13 cellular contexts compared by ENCODE assay signal in genomic region chr21:46318464-46318845, GRCh38. TPM values are rescaled to one million over a fixed set of nuclear protein-coding genes. Genes with fewer than 3 reads are reported as not detected.
DNase-seq lines count a peak whose midpoint lies in the region; ATAC-seq and TF ChIP-seq lines count a peak whose summit lies in the region.
"Had no signal": no experiment of that assay in that cellular context is flagged by ENCODE, and none has a peak within 500 bp of the region (broad histone marks: within the 10 kb centered on the region; RNA-seq: fewer than 3 reads in every experiment).

No MANE protein-coding gene starts in this region.

- RAD21 ChIA-PET in HCT116 (lab: Charles Lee; ENCODE audit: low non-redundant PET in 1 of 2, low total read pairs in 2 of 2, uncharacterized antibody in 2 of 2, unreplicated experiment in 2 of 2), result no interaction called here

- H3K4me3 ChIP-seq in HCT116 (replicated peaks in 1 of 2; ENCODE audit: low read depth in 1 of 2, low read length in 2 of 2), result no peak overlapping the region

- H3K9me3 ChIP-seq in HCT116 (ENCODE audit: control insufficient read depth in 1 of 2, insufficient read depth in 1 of 2, low read depth in 1 of 2, low read length in 2 of 2), result no peaks in the 10 kb centered on the region
- H3K9me3 ChIP-seq: BE2C had no signal

- peaks cover 21% of the 10 kb centered on the region for H3K79me2 ChIP-seq in HCT116 (ENCODE audit: insufficient read depth, low read length)

- no peaks in the 10 kb centered on the region for H3K36me3 ChIP-seq in HCT116 (ENCODE audit: control insufficient read depth in 1 of 2, insufficient read depth in 2 of 2, low read length in 2 of 2)

- 0 out of 2 replicates have a peak, but pooled peaks have one; percentile 1 for ATAC-seq in HCT116
- ATAC-seq in sciatic nerve, result no peak

- peak; percentile 18 for TF ChIP-seq POLR2A in GM15510 (IDR thresholded peaks at IDR 0.05; ENCODE audit: borderline replicate concordance, extremely low read depth, insufficient read length)
- TF ChIP-seq POLR2A in HCT116 (IDR thresholded peaks at IDR 0.05; ENCODE audit: borderline replicate concordance, extremely low read depth, insufficient read depth, insufficient read length), result no peak

- BruUV-seq in HCT116 (replicated peaks; lab: Mats Ljungman, UMichigan), result no TSS peak

- no peak overlapping the region for H3K27ac ChIP-seq in HCT116 (ENCODE audit: low read depth, low read length)
- peak overlapping the region; percentile 58 for H3K27ac ChIP-seq in RWPE1

- no peaks in the 10 kb centered on the region for H3K27me3 ChIP-seq in HCT116 (ENCODE audit: insufficient read depth, low read length)
- H3K27me3 ChIP-seq: BE2C had no signal

- peaks cover 17% of the 10 kb centered on the region for H3K36me3 Mint-ChIP-seq in nephron progenitor cell (ENCODE audit: low read depth)

- H3K27me3 Mint-ChIP-seq in nephron progenitor cell (ENCODE audit: low read depth, poor library complexity), result peaks cover 3% of the 10 kb centered on the region

- peak overlapping the region; percentile 48 for H3K27ac Mint-ChIP-seq in nephron progenitor cell

- no peaks in the 10 kb centered on the region for H3K9me3 Mint-ChIP-seq in nephron progenitor cell

- CTCF ChIA-PET in HCT116 (lab: Charles Lee), result no interaction called here
- CTCF ChIA-PET in RWPE1 (lab: Yijun Ruan, JAX), result interaction anchor here (0.7 kb wide), 1 partner anchor 175 kb away, joined by 3 read pairs; no protein-coding TSS in a partner anchor

- H3K4me3 Mint-ChIP-seq in nephron progenitor cell, result no peak overlapping the region

- DNase-seq in HCT116 (ENCODE audit: low read depth, low spot score) (no peak), RWPE1 (ENCODE audit: low spot score) (no peak), nephron progenitor cell (no peak), sciatic nerve (ENCODE audit: low spot score) (no peak), globus pallidus (ENCODE audit: low spot score) (no peak), superior temporal gyrus (ENCODE audit: extremely low spot score) (no peak)
- DNase-seq in activated CD8-positive, alpha-beta memory T cell treated with anti-CD3 and anti-CD28 coated beads, Interleukin-2, amount 50 U/mL, for 48 hours, result no peak
- DNase-seq: BE2C; NCI-H1694; NK-92 treated with Interleukin-12 subunit alpha and Interleukin-12 subunit beta, amount 100 ng/mL, for 24 hours; PC-3; SHP77 had no signal

- POLR2A ChIA-PET in HCT116 (lab: Charles Lee), result no interaction called here
- POLR2A ChIA-PET in RWPE1 (lab: Yijun Ruan, JAX; ENCODE audit: low non-redundant PET), result no interaction called here

- peaks cover 37% of the 10 kb centered on the region for H3K4me1 Mint-ChIP-seq in nephron progenitor cell

- peaks cover 15 to 25% of the 10 kb centered on the region in 2 experiments; a peak in 3 of 4 replicates for H3K4me1 ChIP-seq in HCT116 (ENCODE audit: control insufficient read depth in 1 of 2, insufficient read depth in 2 of 2, low read length in 2 of 2)
- H3K4me1 ChIP-seq: BE2C had no signal

- H4K20me1 ChIP-seq in HCT116 (ENCODE audit: insufficient read depth), result no peaks in the 10 kb centered on the region

- no peak for TF ChIP-seq RAD21 in HCT116 (IDR thresholded peaks at IDR 0.05; ENCODE audit: low read depth)

- H3K4me2 ChIP-seq in HCT116 (ENCODE audit: low read length), result peak overlapping the region; percentile 12; the same call in 1 of the 2 replicates

- no peaks in the 10 kb centered on the region for H3K9me2 ChIP-seq in HCT116 (ENCODE audit: insufficient read depth)

- intact Hi-C loops in HCT116 (cut with micrococcal nuclease), result no loop called here
- intact Hi-C loops in sciatic nerve (cut with DNase I), result no loop called here

- no peak overlapping the region for H2AFZ ChIP-seq in HCT116 (ENCODE audit: low read depth, low read length, poor library complexity, severe bottlenecking)

- no peak overlapping the region for H3K9ac ChIP-seq in HCT116 (ENCODE audit: low read length)

- TF ChIP-seq CTCF in HCT116 (IDR thresholded peaks at IDR 0.05 in 2 of 3, conservative IDR thresholded peaks at IDR 0.05 in 1 of 3; ENCODE audit: borderline replicate concordance in 1 of 3, insufficient read depth in 1 of 3, low read depth in 2 of 3, low read length in 2 of 3), result no peak
- TF ChIP-seq CTCF in RWPE1 (conservative IDR thresholded peaks at IDR 0.05; ENCODE audit: low read depth), result no peak
- TF ChIP-seq CTCF in nephron progenitor cell (IDR thresholded peaks at IDR 0.05), result no peak

TF ChIP-seq in HCT116, 20 proteins besides CTCF, POLR2A, EP300 and RAD21:
- TF ChIP-seq ZFX (IDR thresholded peaks at IDR 0.05) (no peak), JUND (IDR thresholded peaks at IDR 0.05) (no peak), ZNF274 (IDR thresholded peaks at IDR 0.05; ENCODE audit: low read depth, low read length) (no peak), REST (IDR thresholded peaks at IDR 0.05; ENCODE audit: low read depth) (no peak), ZBTB33 (IDR thresholded peaks at IDR 0.05; ENCODE audit: extremely low read depth, insufficient replicate concordance, low read length) (no peak), CBX3 (IDR thresholded peaks at IDR 0.05; ENCODE audit: low read depth) (no peak), FOSL1 (IDR thresholded peaks at IDR 0.05; ENCODE audit: low read depth) (no peak), EZH2phosphoT487 (IDR thresholded peaks at IDR 0.05; ENCODE audit: borderline replicate concordance) (no peak), EZH2 (IDR thresholded peaks at IDR 0.05) (no peak), ATF3 (IDR thresholded peaks at IDR 0.05) (no peak), CEBPB (IDR thresholded peaks at IDR 0.05; ENCODE audit: low read depth) (no peak), SP1 (IDR thresholded peaks at IDR 0.05; ENCODE audit: low read depth) (no peak), SRF (IDR thresholded peaks at IDR 0.05; ENCODE audit: low read depth) (no peak), POLR2AphosphoS5 (IDR thresholded peaks at IDR 0.05; ENCODE audit: low read depth, low read length) (no peak; the same call in 1 of the 2 replicates), TCF7L2 (IDR thresholded peaks at IDR 0.05; ENCODE audit: borderline replicate concordance, extremely low read depth, insufficient read depth, insufficient read length) (no peak), EGR1 (IDR thresholded peaks at IDR 0.05; ENCODE audit: low read depth) (no peak), SIN3A (IDR thresholded peaks at IDR 0.05; ENCODE audit: low read depth) (no peak)

RNA-seq across cellular contexts. Expression of gene C21orf58, which starts 5.2 kb away (rescaled TPM):
- total RNA-seq in HCT116 (2021; ENCODE audit: unreplicated experiment) (10.8 TPM), sciatic nerve (4.4 TPM)
- 4.4 and 5.8 TPM in 2 replicates for polyA plus RNA-seq in HCT116 (2012)

RNA-seq across cellular contexts. Expression of gene PCNT, which starts 5.5 kb away (rescaled TPM):
- 43.6 TPM for total RNA-seq in HCT116 (2021; ENCODE audit: unreplicated experiment)
- 19.5 and 24.9 TPM in 2 replicates for polyA plus RNA-seq in HCT116 (2012)
- 41.9 TPM for total RNA-seq in sciatic nerve

RNA-seq across cellular contexts. Expression of gene YBEY, which starts 32.3 kb away (rescaled TPM):
- 31.5 TPM for total RNA-seq in HCT116 (2021; ENCODE audit: unreplicated experiment)
- polyA plus RNA-seq in HCT116 (2012), result 22.1 and 28.9 TPM in 2 replicates
- total RNA-seq in sciatic nerve, result 12.7 TPM

RNA-seq across cellular contexts. Expression of gene MCM3AP, which starts 33.0 kb away (rescaled TPM):
- total RNA-seq in HCT116 (2021; ENCODE audit: unreplicated experiment), result 88.4 TPM
- polyA plus RNA-seq in HCT116 (2012), result 43.3 and 43.9 TPM in 2 replicates
- 103 TPM for total RNA-seq in sciatic nerve
